ENCODE assay signal across 9 cellular contexts in the genomic region with DNA sequence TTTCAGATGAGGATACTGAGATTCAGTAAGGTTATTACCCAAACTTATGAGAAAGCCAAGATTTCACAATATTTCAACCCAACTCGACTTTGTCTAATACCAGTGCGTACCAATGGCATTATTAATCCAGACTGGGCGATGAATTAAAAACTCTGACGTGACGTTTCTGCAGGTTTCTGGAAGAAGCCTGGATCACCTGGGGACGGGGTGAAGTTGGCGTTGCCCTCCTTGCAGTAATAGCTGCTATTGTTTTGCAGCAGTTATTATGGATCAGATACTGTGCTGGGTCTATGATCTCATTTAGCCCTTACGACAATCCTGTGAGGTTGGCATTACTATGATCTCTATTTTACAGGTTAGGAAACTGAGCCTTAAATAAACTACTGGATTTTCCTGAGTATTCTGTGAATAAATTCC. TPM values are rescaled to one million over a fixed set of nuclear protein-coding genes. Genes with fewer than 3 reads are reported as not detected.
A peak's percentile ranks its signal among the peaks of the same experiment; 100 is the strongest.
DNase-seq lines count a peak whose midpoint lies in the region; ATAC-seq, FAIRE-seq and TF ChIP-seq lines count a peak whose summit lies in the region.
"Had no signal": no experiment of that assay in that cellular context is flagged by ENCODE, and none has a peak within 500 bp of the region (broad histone marks: within the 10 kb centered on the region; RNA-seq: fewer than 3 reads in every experiment).

No MANE protein-coding gene starts in this region.

- no peaks in the 10 kb centered on the region for H3K27me3 ChIP-seq in NT2/D1 (ENCODE audit: insufficient read depth, insufficient read length)
- H3K27me3 ChIP-seq in H1 (replicated peaks in 1 of 4; ENCODE audit: control insufficient read depth in 3 of 4, extremely low read depth in 1 of 4, insufficient read depth in 3 of 4, low read length in 3 of 4): no peaks in the 10 kb centered on the region
- no peaks in the 10 kb centered on the region for H3K27me3 ChIP-seq in muscle layer of duodenum (ENCODE audit: low read depth, low read length)

- peak overlapping the region; percentile 19 for H4K5ac ChIP-seq in H1 (ENCODE audit: insufficient read length, low read depth, low read length)

- no peak overlapping the region for H4K8ac ChIP-seq in H1 (ENCODE audit: extremely low read depth, insufficient read depth, low read length)

- H3K79me1 ChIP-seq in H1 (ENCODE audit: low read depth, low read length): peaks cover 11% of the 10 kb centered on the region

- peak overlapping the region; percentile 78 for H3K4me3 ChIP-seq in NT2/D1 (ENCODE audit: insufficient read length, low read depth)
- H3K4me3 ChIP-seq in H1 (ENCODE audit: extremely low read depth in 1 of 4, insufficient read depth in 2 of 4, low read depth in 3 of 4, low read length in 4 of 4): peak overlapping the region; percentile 72 to 96 (median 86)
- H3K4me3 ChIP-seq in muscle layer of duodenum (ENCODE audit: low read depth in 1 of 2, low read length in 2 of 2): peak overlapping the region; percentile 85 to 89

- no peak for TF ChIP-seq EP300 in H1 (IDR thresholded peaks at IDR 0.05; ENCODE audit: borderline replicate concordance in 1 of 2, low read depth in 2 of 2, low read length in 2 of 2)

- H2AK5ac ChIP-seq in H1 (ENCODE audit: low read depth, low read length): no peak overlapping the region

- H2BK20ac ChIP-seq in H1 (ENCODE audit: low read length): no peak overlapping the region

- CTCF ChIA-PET in H1 (lab: Charles Lee; ENCODE audit: partially characterized antibody): no interaction called here

- no peak for FAIRE-seq in H1 (lab: Jason Lieb, UNC)

- peak overlapping the region; percentile 60 to 86 for H3K4me2 ChIP-seq in H1 (ENCODE audit: insufficient read depth in 1 of 2, low read depth in 2 of 2, low read length in 2 of 2)

- H3K14ac ChIP-seq in H1 (ENCODE audit: insufficient read length): no peak overlapping the region

- H4K91ac ChIP-seq in H1 (replicated peaks; ENCODE audit: insufficient read length, low read length): no peak overlapping the region

- H3K4ac ChIP-seq in H1 (replicated peaks; ENCODE audit: insufficient read length, low read depth, low read length): no peak overlapping the region

- peak; percentile 12 for ATAC-seq in GM19455 (IDR thresholded peaks at IDR 0.05; ENCODE audit: unreplicated experiment)

- peak overlapping the region; percentile 96 for H2BK5ac ChIP-seq in H1 (ENCODE audit: low read depth, low read length)

- H4K20me1 ChIP-seq in H1 (replicated peaks in 1 of 2; ENCODE audit: control insufficient read depth in 1 of 2, insufficient read depth in 2 of 2, low read length in 2 of 2): peaks cover 0 to 10% of the 10 kb centered on the region in 2 experiments

- H2BK15ac ChIP-seq in H1 (ENCODE audit: low read length): no peak overlapping the region

- POLR2A ChIA-PET in H1 (lab: Charles Lee; ENCODE audit: partially characterized antibody): interaction anchor here (0.7 to 3.4 kb wide), 7 partner anchors 10 to 259 kb away, joined by 3 to 13 read pairs (median 5); a partner anchor contains a TSS

- TF ChIP-seq CTCF in H1 (IDR thresholded peaks at IDR 0.05; ENCODE audit: control extremely low read depth in 1 of 3, insufficient read depth in 1 of 3, low read depth in 1 of 3, low read length in 3 of 3): no peak

- H3K23me2 ChIP-seq in H1 (ENCODE audit: low read depth, low read length): peaks cover 8% of the 10 kb centered on the region

- peak overlapping the region; percentile 94 for H3K9ac ChIP-seq in NT2/D1 (ENCODE audit: insufficient read length, low read depth)
- H3K9ac ChIP-seq in H1 (replicated peaks in 1 of 4; ENCODE audit: extremely low read depth in 1 of 4, low read depth in 3 of 4, low read length in 3 of 4): peak overlapping the region; percentile 41 to 99 (median 96)

- peak overlapping the region; percentile 83 for H2AFZ ChIP-seq in H1 (ENCODE audit: low read length)

- no peak overlapping the region for H3K18ac ChIP-seq in H1 (ENCODE audit: extremely low read depth, low read length)

- no peak overlapping the region for H3K56ac ChIP-seq in H1 (replicated peaks; ENCODE audit: insufficient read length, low read depth, low read length)

- H3K36me3 ChIP-seq in NT2/D1 (ENCODE audit: insufficient read depth, insufficient read length, low read length) (peaks cover 28% of the 10 kb centered on the region), H1 (ENCODE audit: control insufficient read depth in 2 of 4, insufficient read depth in 4 of 4, low read length in 3 of 4) (peaks cover 4 to 9% (median 7%) of the 10 kb centered on the region in 4 experiments; a peak in 5 of 8 replicates), muscle layer of duodenum (ENCODE audit: control insufficient read depth in 1 of 2, insufficient read depth in 2 of 2, low read length in 2 of 2) (peaks cover 9 to 15% of the 10 kb centered on the region in 2 donors)

- peak overlapping the region; percentile 93 for H3K27ac ChIP-seq in H1 (ENCODE audit: low read depth, low read length)
- peak overlapping the region; percentile 96 for H3K27ac ChIP-seq in muscle layer of duodenum (ENCODE audit: low read length)

- WGBS in H1 (ENCODE audit: extremely low coverage in 1 of 2, insufficient coverage in 1 of 2, insufficient read length in 1 of 2, insufficient replicate concordance in 2 of 2, low coverage in 1 of 2, low lambda C conversion rate in 2 of 2, missing lambda C conversion rate in 1 of 2), 2 experiments: 20% methylated on average over 8 of the region's 8 CpGs; no CpG with 5 or more reads in 1 of the 2 experiments

- H3K9me3 ChIP-seq in NT2/D1 (ENCODE audit: insufficient read depth, low read length) (no peaks in the 10 kb centered on the region), H1 (ENCODE audit: insufficient read depth in 2 of 2, low read depth in 1 of 2, low read length in 1 of 2) (no peaks in the 10 kb centered on the region), muscle layer of duodenum (ENCODE audit: control insufficient read depth in 1 of 2, low read length in 2 of 2) (no peaks in the 10 kb centered on the region)

- no peaks in the 10 kb centered on the region for H3K4me1 ChIP-seq in NT2/D1 (ENCODE audit: insufficient read depth, insufficient read length)
- peaks cover 0 to 7% (median 1%) of the 10 kb centered on the region in 4 experiments; a peak in 3 of 7 replicates for H3K4me1 ChIP-seq in H1 (replicated peaks in 1 of 4; ENCODE audit: control insufficient read depth in 3 of 4, insufficient read depth in 4 of 4, low read length in 3 of 4)
- peaks cover 7 to 24% of the 10 kb centered on the region in 2 donors for H3K4me1 ChIP-seq in muscle layer of duodenum (ENCODE audit: control insufficient read depth in 1 of 2, insufficient read depth in 2 of 2, low read length in 2 of 2)

- peak overlapping the region; percentile 81 for H2BK12ac ChIP-seq in H1 (ENCODE audit: low read depth, low read length)

- no peak for TF ChIP-seq POLR2A in H1 (IDR thresholded peaks at IDR 0.05; ENCODE audit: control extremely low read depth in 1 of 2, low read depth in 2 of 2, low read length in 2 of 2)

- TF ChIP-seq RAD21 in H1 (IDR thresholded peaks at IDR 0.05 in 1 of 2, conservative IDR thresholded peaks at IDR 0.05 in 1 of 2; ENCODE audit: low read depth in 2 of 2, low read length in 2 of 2): no peak

- no peak overlapping the region for H3K23ac ChIP-seq in H1 (ENCODE audit: insufficient read length)

- DNase-seq in CD1c-positive myeloid dendritic cell (ENCODE audit: extremely low spot score) (peak; percentile 20), NT2/D1 (ENCODE audit: low read depth, low spot score) (no peak), H1 (ENCODE audit: low read depth in 1 of 2, low spot score in 2 of 2) (no peak), KG1 (lab: John Stamatoyannopoulos, UW) (no peak), medulla oblongata (ENCODE audit: extremely low spot score) (no peak), HUDEP-2 (lab: John Stamatoyannopoulos, UW; ENCODE audit: unreplicated experiment in 76 of 76) (no peak)

- H2BK120ac ChIP-seq in H1 (replicated peaks; ENCODE audit: low read depth, low read length): no peak overlapping the region

- H3K79me2 ChIP-seq in H1 (ENCODE audit: control insufficient read depth in 1 of 2, insufficient read depth in 2 of 2, low read length in 2 of 2): peaks cover 16 to 27% of the 10 kb centered on the region in 2 experiments

RNA-seq across cellular contexts. Expression of a gene that starts 0.6 kb away (rescaled TPM):
- 31.9 and 32.8 TPM in 2 replicates for total RNA-seq in H1 (2021; fragmentation: NEBNext Ultra II Directional; extraction: Animal tissue kit (Norgen Biotek cat#: 25700))
- 5.1 and 8.4 TPM in 2 replicates for polyA plus RNA-seq in H1 (2011; rRNA removed)
- polyA plus RNA-seq in H1 (2011; cell fraction: cytosol; rRNA removed): 11.6 TPM
- 7.4 TPM for polyA plus RNA-seq in H1 (2011; cell fraction: nucleus; rRNA removed)
- 12.1 to 24.2 TPM (median 14.4 TPM) in 4 replicates for polyA plus RNA-seq in H1 (2012, experiment 1 of 2)
- 1.2 TPM for polyA plus RNA-seq in H1 (2012, experiment 2 of 2)
- polyA plus RNA-seq in H1 (2013, experiment 1 of 2): 23.2 TPM
- 21.7 TPM for polyA plus RNA-seq in H1 (2013, experiment 2 of 2)
- polyA minus RNA-seq in H1 (2011; rRNA and poly(A)+ RNA removed): 18.5 and 22.4 TPM in 2 replicates
- polyA minus RNA-seq in H1 (2011; cell fraction: cytosol; rRNA and poly(A)+ RNA removed): 13.4 TPM
- polyA minus RNA-seq in H1 (2011; cell fraction: nucleus; rRNA and poly(A)+ RNA removed): 25.0 TPM

RNA-seq across cellular contexts. Expression of a gene that starts 44.5 kb away (rescaled TPM):
- not detected in 2 replicates for total RNA-seq in H1 (2021; fragmentation: NEBNext Ultra II Directional; extraction: Animal tissue kit (Norgen Biotek cat#: 25700))
- not detected in 2 replicates for polyA plus RNA-seq in H1 (2011; rRNA removed)
- not detected for polyA plus RNA-seq in H1 (2011; cell fraction: cytosol; rRNA removed)
- not detected for polyA plus RNA-seq in H1 (2011; cell fraction: nucleus; rRNA removed)
- not detected in 4 replicates for polyA plus RNA-seq in H1 (2012, experiment 1 of 2)
- polyA plus RNA-seq in H1 (2012, experiment 2 of 2): not detected
- polyA plus RNA-seq in H1 (2013, experiment 1 of 2): not detected
- polyA plus RNA-seq in H1 (2013, experiment 2 of 2): not detected
- not detected in 2 replicates for polyA minus RNA-seq in H1 (2011; rRNA and poly(A)+ RNA removed)
- not detected for polyA minus RNA-seq in H1 (2011; cell fraction: cytosol; rRNA and poly(A)+ RNA removed)
- polyA minus RNA-seq in H1 (2011; cell fraction: nucleus; rRNA and poly(A)+ RNA removed): not detected
- total RNA-seq: RPMI7951 had no signal
